Comparison of ENCODE assay signal across 19 cellular contexts in genomic region chr22:37401861-37402506, GRCh38. TPM values are rescaled to one million over a fixed set of nuclear protein-coding genes. Genes with fewer than 3 reads are reported as not detected.
A peak's percentile ranks its signal among the peaks of the same experiment; 100 is the strongest.
DNase-seq lines count a peak whose midpoint lies in the region; ATAC-seq and TF ChIP-seq lines count a peak whose summit lies in the region.
"Had no signal": no experiment of that assay in that cellular context is flagged by ENCODE, and none has a peak within 500 bp of the region (broad histone marks: within the 10 kb centered on the region; RNA-seq: fewer than 3 reads in every experiment).

No MANE protein-coding gene starts in this region.

- TF ChIP-seq CTCF in breast epithelium (IDR thresholded peaks at IDR 0.05) = no peak
- TF ChIP-seq CTCF in right lobe of liver (IDR thresholded peaks at IDR 0.05) = no peak
- no peak for TF ChIP-seq CTCF in tibial nerve (IDR thresholded peaks at IDR 0.05)
- no peak for TF ChIP-seq CTCF in left lung (IDR thresholded peaks at IDR 0.05)

- in situ Hi-C loops in T47D (cut with HindIII; ENCODE audit: low pct_unique_long_range_greater_than_20kb, low sequenced_read_pairs) = no loop called here

- peaks cover 0 to 3% of the 10 kb centered on the region in 2 donors for H3K27me3 ChIP-seq in breast epithelium
- H3K27me3 ChIP-seq in right lobe of liver = no peaks in the 10 kb centered on the region
- H3K27me3 ChIP-seq in tibial nerve = peaks cover 0 to 23% of the 10 kb centered on the region in 2 donors
- peaks cover 0 to 10% of the 10 kb centered on the region in 2 donors for H3K27me3 ChIP-seq in left lung

- TF ChIP-seq EP300 in tibial nerve (IDR thresholded peaks at IDR 0.05) = no peak

- no peaks in the 10 kb centered on the region for H3K36me3 ChIP-seq in breast epithelium
- no peaks in the 10 kb centered on the region for H3K36me3 ChIP-seq in right lobe of liver
- H3K36me3 ChIP-seq in tibial nerve = no peaks in the 10 kb centered on the region
- H3K36me3 ChIP-seq in left lung = no peaks in the 10 kb centered on the region
- H3K36me3 ChIP-seq: HAP-1, SJCRH30 had no signal

- TF ChIP-seq POLR2A in breast epithelium (IDR thresholded peaks at IDR 0.05) (no peak), right lobe of liver (IDR thresholded peaks at IDR 0.05) (no peak), tibial nerve (IDR thresholded peaks at IDR 0.05) (no peak)

- 36% methylated on average over 13 of the region's 14 CpGs for WGBS in right lobe of liver (ENCODE audit: insufficient coverage, low coverage, low lambda C conversion rate, missing lambda C conversion rate)
- 59 to 61% methylated on average over 14 of the region's 14 CpGs for WGBS in tibial nerve, 2 donors

- H3K27ac ChIP-seq in breast epithelium (no peak overlapping the region), cingulate gyrus (ENCODE audit: low read depth, low read length) (peak overlapping the region; percentile 43), right lobe of liver (no peak overlapping the region), tibial nerve (peak overlapping the region in 1 of 4 donors; percentile 81), left lung (no peak overlapping the region)
- H3K27ac ChIP-seq: 22Rv1, SJCRH30 had no signal

- no peaks in the 10 kb centered on the region for H3K9me3 ChIP-seq in breast epithelium
- no peaks in the 10 kb centered on the region for H3K9me3 ChIP-seq in right lobe of liver
- H3K9me3 ChIP-seq in tibial nerve = no peaks in the 10 kb centered on the region
- H3K9me3 ChIP-seq in left lung = no peaks in the 10 kb centered on the region
- H3K9me3 ChIP-seq: HAP-1, SJCRH30 had no signal

- intact Hi-C loops in breast epithelium (cut with DNase I; ENCODE audit: low total_unique reads) (no loop called here), right lobe of liver (cut with DNase I) (no loop called here), left lung (cut with DNase I) (no loop called here)

- H3K4me1 ChIP-seq in breast epithelium = peaks cover 0 to 3% of the 10 kb centered on the region in 2 donors
- peaks cover 0 to 22% (median 0%) of the 10 kb centered on the region in 4 donors for H3K4me1 ChIP-seq in right lobe of liver
- H3K4me1 ChIP-seq in tibial nerve = peaks cover 0 to 40% (median 0%) of the 10 kb centered on the region in 4 donors
- H3K4me1 ChIP-seq in left lung = peaks cover 0 to 18% of the 10 kb centered on the region in 2 donors
- H3K4me1 ChIP-seq: SJCRH30 had no signal

- ATAC-seq in right lobe of liver = peak; percentile 4 to 61 (median 28)
- ATAC-seq in GM21367 (IDR thresholded peaks at IDR 0.05; ENCODE audit: unreplicated experiment) = no peak
- no peak for ATAC-seq in left lung

- H3K4me3 ChIP-seq in breast epithelium (no peak overlapping the region), right lobe of liver (no peak overlapping the region), tibial nerve (no peak overlapping the region), left lung (no peak overlapping the region)
- H3K4me3 ChIP-seq: HAP-1, SJCRH30 had no signal

- DNase-seq in T47D (ENCODE audit: low read depth in 1 of 2, low spot score in 1 of 2) = peak; percentile 31 to 54
- DNase-seq in breast epithelium (ENCODE audit: low spot score in 2 of 2) = no peak
- DNase-seq in right lobe of liver = peak in 2 of 3 donors; percentile 72 to 81
- DNase-seq in tibial nerve (ENCODE audit: low spot score in 2 of 2) = no peak
- no peak for DNase-seq in Kasumi-1 (lab: John Stamatoyannopoulos, UW)
- no peak for DNase-seq in left lung
- DNase-seq: C1 segment of cervical spinal cord, COR-L47, DMS153, MV-4-11, NCI-H1436, NCI-H2029 treated with DMSO at 0.1 percent for 48 hours, NCI-H510A, RPMI8226, SJCRH30 had no signal

RNA-seq across cellular contexts. Expression of gene ELFN2, which starts 25.3 kb away (rescaled TPM):
- total RNA-seq in breast epithelium (not detected), right lobe of liver (under 1 TPM; 0.07 to 0.93 (median 0.49) TPM), tibial nerve (1 to 10 TPM in 3 of 4 donors, under 1 TPM in 1; 0.30 to 4.4 (median 3.1) TPM), left lung (1 to 10 TPM; 4.2 to 4.9 TPM)

Comparison
In these comparisons a context has a peak if more than half of its experiments do, and no peak if none do; other contexts are left out.
1. DNase-seq: peak in T47D (2 of 2) and right lobe of liver (2 of 3); none in breast epithelium (0 of 2), tibial nerve (0 of 2), Kasumi-1 (0 of 2) and left lung (0 of 2).
2. ATAC-seq: peak in right lobe of liver (4 of 4); none in GM21367 (single experiment) and left lung (single experiment).